Comparison of ENCODE assay signal across 11 cellular contexts in the genomic region with DNA sequence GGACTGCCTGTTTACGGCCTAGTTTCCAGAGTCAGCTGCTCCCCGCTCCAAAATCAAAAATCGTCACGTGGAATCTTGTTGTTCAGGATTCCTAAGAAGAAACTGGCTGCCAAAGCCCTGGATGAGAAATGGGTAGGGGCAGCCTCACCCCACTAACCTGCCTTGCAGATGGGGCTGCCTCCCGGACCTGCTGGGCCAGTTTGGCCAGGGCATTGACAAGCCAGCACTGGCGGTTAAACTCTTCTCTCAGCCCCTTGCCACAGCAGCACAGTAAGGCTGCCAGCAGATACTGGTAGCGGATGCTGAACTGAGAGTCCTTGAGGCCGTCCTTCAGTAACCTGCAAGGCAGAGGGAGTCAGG. TPM values are rescaled to one million over a fixed set of nuclear protein-coding genes. Genes with fewer than 3 reads are reported as not detected.
DNase-seq lines count a peak whose midpoint lies in the region; ATAC-seq and TF ChIP-seq lines count a peak whose summit lies in the region.
"Had no signal": no experiment of that assay in that cellular context is flagged by ENCODE, and none has a peak within 500 bp of the region (broad histone marks: within the 10 kb centered on the region; RNA-seq: fewer than 3 reads in every experiment).

No MANE protein-coding gene starts in this region.

- H3K79me2 ChIP-seq in parathyroid adenoma, result no peaks in the 10 kb centered on the region

- H3K36me3 ChIP-seq in parathyroid adenoma (ENCODE audit: control insufficient read depth, insufficient read depth, low read length), result no peaks in the 10 kb centered on the region
- H3K36me3 ChIP-seq: brain microvascular endothelial cell had no signal

- TF ChIP-seq CTCF in coronary artery (IDR thresholded peaks at IDR 0.05) (no peak), parathyroid adenoma (IDR thresholded peaks at IDR 0.05) (no peak), type B pancreatic cell (conservative IDR thresholded peaks at IDR 0.05) (no peak)

- H3K9me3 ChIP-seq in parathyroid adenoma (ENCODE audit: control insufficient read depth, low read length), result no peaks in the 10 kb centered on the region

- H3K27ac ChIP-seq in coronary artery (peak overlapping the region; percentile 25 to 90), parathyroid adenoma (peak overlapping the region; percentile 2)
- H3K27ac ChIP-seq: brain microvascular endothelial cell had no signal

- H3K4me1 ChIP-seq in parathyroid adenoma, result peaks cover 2% of the 10 kb centered on the region

- peaks cover 92% of the 10 kb centered on the region for H3K36me3 Mint-ChIP-seq in activated T-cell treated with anti-CD3 and anti-CD28 coated beads, Interleukin-2, amount 50 U/mL, for 24 hours (ENCODE audit: low read depth)
- H3K36me3 Mint-ChIP-seq in type B pancreatic cell, result peaks cover 42% of the 10 kb centered on the region
- peaks cover 15% of the 10 kb centered on the region for H3K36me3 Mint-ChIP-seq in activated naive CD8-positive, alpha-beta T cell treated with anti-CD3 and anti-CD28 coated beads for 36 hours

- no peak overlapping the region for H2AFZ ChIP-seq in parathyroid adenoma

- no peak overlapping the region for H3K4me2 ChIP-seq in parathyroid adenoma (ENCODE audit: low read length)

- DNase-seq in activated T-cell treated with anti-CD3 and anti-CD28 coated beads, Interleukin-2, amount 50 U/mL, for 24 hours, result no peak
- no peak for DNase-seq in activated T-cell treated with anti-CD3 and anti-CD28 coated beads, Interleukin-2, amount 50 U/mL, for 1 hour
- DNase-seq in coronary artery (ENCODE audit: low spot score), result no peak
- DNase-seq in type B pancreatic cell (ENCODE audit: extremely low spot score, unreplicated experiment), result peak; percentile 73
- no peak for DNase-seq in GF-D8 (lab: John Stamatoyannopoulos, UW)
- no peak for DNase-seq in activated naive CD8-positive, alpha-beta T cell treated with anti-CD3 and anti-CD28 coated beads for 36 hours
- DNase-seq: brain microvascular endothelial cell, NCI-H1930 had no signal

- no peaks in the 10 kb centered on the region for H3K9me3 Mint-ChIP-seq in activated T-cell treated with anti-CD3 and anti-CD28 coated beads, Interleukin-2, amount 50 U/mL, for 24 hours
- H3K9me3 Mint-ChIP-seq in type B pancreatic cell, result no peaks in the 10 kb centered on the region
- H3K9me3 Mint-ChIP-seq in activated naive CD8-positive, alpha-beta T cell treated with anti-CD3 and anti-CD28 coated beads for 36 hours, result no peaks in the 10 kb centered on the region
- H3K9me3 Mint-ChIP-seq: activated T-helper 2 cell treated with anti-CD3 and anti-CD28 coated beads, Interferon-gamma antibody, Interleukin-2, Interleukin-4, amounts not matched to agents 10 μg/mL and 5 μg/mL and 100 μg/mL, durations not matched to agents 14 hours and 24 hours and 36 hours had no signal

- no peak overlapping the region for H3K9ac ChIP-seq in parathyroid adenoma

- no peaks in the 10 kb centered on the region for H3K27me3 Mint-ChIP-seq in activated T-cell treated with anti-CD3 and anti-CD28 coated beads, Interleukin-2, amount 50 U/mL, for 24 hours
- no peaks in the 10 kb centered on the region for H3K27me3 Mint-ChIP-seq in type B pancreatic cell
- no peaks in the 10 kb centered on the region for H3K27me3 Mint-ChIP-seq in activated naive CD8-positive, alpha-beta T cell treated with anti-CD3 and anti-CD28 coated beads for 36 hours

- no peak for ATAC-seq in GM19463 (IDR thresholded peaks at IDR 0.05; ENCODE audit: unreplicated experiment)

- H3K27ac Mint-ChIP-seq in activated T-cell treated with anti-CD3 and anti-CD28 coated beads, Interleukin-2, amount 50 U/mL, for 24 hours, result peak overlapping the region; percentile 92
- H3K27ac Mint-ChIP-seq in type B pancreatic cell, result peak overlapping the region; percentile 99
- no peak overlapping the region for H3K27ac Mint-ChIP-seq in activated naive CD8-positive, alpha-beta T cell treated with anti-CD3 and anti-CD28 coated beads for 36 hours

- H3K4me3 Mint-ChIP-seq in activated T-cell treated with anti-CD3 and anti-CD28 coated beads, Interleukin-2, amount 50 U/mL, for 24 hours, result no peak overlapping the region
- H3K4me3 Mint-ChIP-seq in type B pancreatic cell, result peak overlapping the region; percentile 71
- no peak overlapping the region for H3K4me3 Mint-ChIP-seq in activated naive CD8-positive, alpha-beta T cell treated with anti-CD3 and anti-CD28 coated beads for 36 hours

- H3K27me3 ChIP-seq in parathyroid adenoma (ENCODE audit: control insufficient read depth, insufficient read depth, low read length), result no peaks in the 10 kb centered on the region
- H3K27me3 ChIP-seq: brain microvascular endothelial cell had no signal

- H3K4me3 ChIP-seq in coronary artery, result peak overlapping the region; percentile 30
- H3K4me3 ChIP-seq in parathyroid adenoma (ENCODE audit: low read depth, low read length), result no peak overlapping the region

- H3K4me1 Mint-ChIP-seq in activated T-cell treated with anti-CD3 and anti-CD28 coated beads, Interleukin-2, amount 50 U/mL, for 24 hours (ENCODE audit: low read depth), result peaks cover 42% of the 10 kb centered on the region
- peaks cover 16% of the 10 kb centered on the region for H3K4me1 Mint-ChIP-seq in type B pancreatic cell (ENCODE audit: unreplicated experiment)
- peaks cover 7% of the 10 kb centered on the region for H3K4me1 Mint-ChIP-seq in activated naive CD8-positive, alpha-beta T cell treated with anti-CD3 and anti-CD28 coated beads for 36 hours

RNA-seq across cellular contexts. Expression of a gene that starts 31.6 kb away (rescaled TPM):
- total RNA-seq in type B pancreatic cell (ENCODE audit: low replicate concordance), result 43.3 and 48.9 TPM in 2 replicates
- total RNA-seq in activated naive CD8-positive, alpha-beta T cell treated with anti-CD3 and anti-CD28 coated beads for 36 hours, result 10 to 100 TPM; 78.6 to 79.9 TPM

RNA-seq across cellular contexts. Expression of a gene that starts 51.4 kb away (rescaled TPM):
- 55.1 and 77.5 TPM in 2 replicates for total RNA-seq in type B pancreatic cell (ENCODE audit: low replicate concordance)
- total RNA-seq in activated naive CD8-positive, alpha-beta T cell treated with anti-CD3 and anti-CD28 coated beads for 36 hours, result 10 to 100 TPM; 21.3 to 21.5 TPM
